10 cellular contexts compared by ENCODE assay signal in the genomic region with DNA sequence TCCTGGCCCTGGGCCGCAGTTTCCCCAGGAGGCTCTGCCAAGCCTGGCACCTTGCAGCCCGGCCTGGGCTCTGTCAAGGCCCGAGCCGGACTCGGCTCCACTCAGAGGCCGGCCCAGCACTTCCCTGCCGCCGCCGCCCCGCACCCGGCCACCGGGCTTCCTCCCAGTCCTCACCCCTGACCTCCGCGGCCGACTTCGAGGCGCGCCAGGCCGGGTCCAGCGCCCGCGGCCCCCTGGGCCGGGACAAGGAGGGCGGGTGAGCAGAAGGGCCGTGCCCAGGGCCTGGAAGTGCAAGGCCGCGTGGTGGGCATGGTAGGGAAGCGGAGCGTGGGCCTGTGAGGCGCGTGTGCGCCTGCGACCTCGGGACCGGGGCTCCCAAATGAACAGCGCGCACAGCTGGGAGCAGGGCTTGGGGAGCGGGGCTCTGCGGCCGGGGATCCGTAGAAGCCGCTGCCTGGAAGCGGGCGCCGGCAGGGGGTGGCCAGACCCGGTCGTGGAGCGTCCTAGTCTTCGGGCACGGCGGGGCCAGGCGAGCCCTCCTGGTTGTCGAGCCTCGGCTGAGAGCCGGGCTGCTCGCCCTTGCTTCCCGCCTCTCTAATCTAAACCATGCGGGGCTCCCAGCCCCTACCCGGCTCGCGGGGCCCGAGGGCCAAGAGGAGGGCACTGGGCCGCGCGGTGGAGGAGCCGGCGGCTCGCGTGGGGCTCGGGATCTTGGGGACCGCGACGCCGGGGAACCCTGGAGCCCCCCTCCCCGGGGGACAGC. TPM values are rescaled to one million over a fixed set of nuclear protein-coding genes. Genes with fewer than 3 reads are reported as not detected.
DNase-seq lines count a peak whose midpoint lies in the region; ATAC-seq and TF ChIP-seq lines count a peak whose summit lies in the region.
"Had no signal": no experiment of that assay in that cellular context is flagged by ENCODE, and none has a peak within 500 bp of the region (broad histone marks: within the 10 kb centered on the region; RNA-seq: fewer than 3 reads in every experiment).

No MANE protein-coding gene starts in this region.

- peak overlapping the region; percentile 56 for H3K4me3 ChIP-seq in NT2/D1 (ENCODE audit: insufficient read length, low read depth)
- peak overlapping the region; percentile 7 for H3K4me3 ChIP-seq in cardiac muscle cell

- peak overlapping the region; percentile 77 for H3K9ac ChIP-seq in NT2/D1 (ENCODE audit: insufficient read length, low read depth)

- H3K9me3 ChIP-seq in NT2/D1 (ENCODE audit: insufficient read depth, low read length), result no peaks in the 10 kb centered on the region
- H3K9me3 ChIP-seq in cardiac muscle cell (ENCODE audit: low read depth), result no peaks in the 10 kb centered on the region

- H3K27me3 ChIP-seq in NT2/D1 (ENCODE audit: insufficient read depth, insufficient read length), result peaks cover 85% of the 10 kb centered on the region
- peaks cover 96% of the 10 kb centered on the region for H3K27me3 ChIP-seq in cardiac muscle cell

- H3K27ac ChIP-seq in cardiac muscle cell, result no peak overlapping the region

- DNase-seq in AG08396 (ENCODE audit: low spot score) (peak; percentile 75), NT2/D1 (ENCODE audit: low read depth, low spot score) (no peak), cardiac muscle cell (ENCODE audit: low read depth in 1 of 2, low spot score in 1 of 2) (peak in 1 of 2 donors; percentile 13), omental fat pad (ENCODE audit: low spot score) (no peak), UCSD-AML1 (lab: John Stamatoyannopoulos, UW; ENCODE audit: unreplicated experiment) (no peak), NCI-H748 (lab: John Stamatoyannopoulos, UW; ENCODE audit: unreplicated experiment) (no peak), NCI-H524 treated with DMSO at 0.1 percent for 48 hours (lab: John Stamatoyannopoulos, UW) (no peak)
- no peak for DNase-seq in activated naive CD4-positive, alpha-beta T cell treated with anti-CD3 and anti-CD28 coated beads, Interleukin-2, amount 50 U/mL, for 16 hours
- DNase-seq: NCI-H69 had no signal

- TF ChIP-seq CTCF in cardiac muscle cell (IDR thresholded peaks at IDR 0.05; ENCODE audit: low read depth, low read length) (no peak), omental fat pad (IDR thresholded peaks at IDR 0.05) (no peak)

- ATAC-seq in omental fat pad (ENCODE audit: low FRiP score), result peak; percentile 30

- H3K36me3 ChIP-seq in NT2/D1 (ENCODE audit: insufficient read depth, insufficient read length, low read length) (no peaks in the 10 kb centered on the region), cardiac muscle cell (no peaks in the 10 kb centered on the region)

- H3K4me1 ChIP-seq in NT2/D1 (ENCODE audit: insufficient read depth, insufficient read length), result peaks cover 26% of the 10 kb centered on the region
- no peaks in the 10 kb centered on the region for H3K4me1 ChIP-seq in cardiac muscle cell (ENCODE audit: low read depth)

RNA-seq across cellular contexts. Expression of a gene that starts 0.5 kb away (rescaled TPM):
- 1.6 and 1.9 TPM in 2 replicates for total RNA-seq in cardiac muscle cell
- polyA plus RNA-seq in cardiac muscle cell, result 0.54 and 2.6 TPM in 2 replicates
- not detected for total RNA-seq in omental fat pad
- polyA plus RNA-seq: IgD-negative memory B cell had no signal

RNA-seq across cellular contexts. Expression of a gene that starts 52.1 kb away (rescaled TPM):
- total RNA-seq in cardiac muscle cell (228 and 273 TPM in 2 replicates), omental fat pad (10 to 100 TPM in 2 of 4 donors, 1 to 10 TPM in 2; 3.1 to 14.2 (median 9.6) TPM)
- 193 and 212 TPM in 2 replicates for polyA plus RNA-seq in cardiac muscle cell
- polyA plus RNA-seq: IgD-negative memory B cell had no signal

Comparison
In these comparisons a context has a peak if more than half of its experiments do, and no peak if none do; other contexts are left out.
1. RNA of a gene that starts 52.1 kb away (total RNA-seq): 228 to 273 TPM in cardiac muscle cell; 3.1 to 14.2 TPM in omental fat pad; every median in the first group is over 10 times any median in the second.